In the genomic region with DNA sequence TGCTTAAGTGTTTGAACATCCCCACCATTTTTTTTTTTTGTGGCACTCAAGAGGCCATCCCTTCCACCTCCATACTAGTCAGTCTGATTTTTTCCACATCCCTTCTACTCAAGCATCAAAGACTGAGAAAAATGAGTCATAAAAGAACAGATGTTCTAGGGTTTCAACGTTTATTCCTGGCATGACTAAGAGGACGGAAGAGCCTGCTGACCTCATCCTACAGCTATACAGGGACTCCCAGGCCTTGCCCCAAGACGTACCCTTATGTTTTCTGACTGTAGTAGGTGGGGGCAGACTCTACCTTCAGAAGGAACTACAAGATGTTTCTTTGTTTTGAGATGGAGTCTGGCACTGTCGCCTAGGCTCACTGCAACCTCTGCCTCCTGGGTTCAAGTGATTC, we compare ENCODE assay signal across 1 cellular context.
A peak's percentile ranks its signal among the peaks of the same experiment; 100 is the strongest.
TF ChIP-seq lines count a peak whose summit lies in the region.

No MANE protein-coding gene starts in this region.

TF ChIP-seq in HEK293, 187 proteins besides CTCF, POLR2A, EP300 and RAD21 (continued from another document and continues in another):
- TF ChIP-seq, protein P1, sequence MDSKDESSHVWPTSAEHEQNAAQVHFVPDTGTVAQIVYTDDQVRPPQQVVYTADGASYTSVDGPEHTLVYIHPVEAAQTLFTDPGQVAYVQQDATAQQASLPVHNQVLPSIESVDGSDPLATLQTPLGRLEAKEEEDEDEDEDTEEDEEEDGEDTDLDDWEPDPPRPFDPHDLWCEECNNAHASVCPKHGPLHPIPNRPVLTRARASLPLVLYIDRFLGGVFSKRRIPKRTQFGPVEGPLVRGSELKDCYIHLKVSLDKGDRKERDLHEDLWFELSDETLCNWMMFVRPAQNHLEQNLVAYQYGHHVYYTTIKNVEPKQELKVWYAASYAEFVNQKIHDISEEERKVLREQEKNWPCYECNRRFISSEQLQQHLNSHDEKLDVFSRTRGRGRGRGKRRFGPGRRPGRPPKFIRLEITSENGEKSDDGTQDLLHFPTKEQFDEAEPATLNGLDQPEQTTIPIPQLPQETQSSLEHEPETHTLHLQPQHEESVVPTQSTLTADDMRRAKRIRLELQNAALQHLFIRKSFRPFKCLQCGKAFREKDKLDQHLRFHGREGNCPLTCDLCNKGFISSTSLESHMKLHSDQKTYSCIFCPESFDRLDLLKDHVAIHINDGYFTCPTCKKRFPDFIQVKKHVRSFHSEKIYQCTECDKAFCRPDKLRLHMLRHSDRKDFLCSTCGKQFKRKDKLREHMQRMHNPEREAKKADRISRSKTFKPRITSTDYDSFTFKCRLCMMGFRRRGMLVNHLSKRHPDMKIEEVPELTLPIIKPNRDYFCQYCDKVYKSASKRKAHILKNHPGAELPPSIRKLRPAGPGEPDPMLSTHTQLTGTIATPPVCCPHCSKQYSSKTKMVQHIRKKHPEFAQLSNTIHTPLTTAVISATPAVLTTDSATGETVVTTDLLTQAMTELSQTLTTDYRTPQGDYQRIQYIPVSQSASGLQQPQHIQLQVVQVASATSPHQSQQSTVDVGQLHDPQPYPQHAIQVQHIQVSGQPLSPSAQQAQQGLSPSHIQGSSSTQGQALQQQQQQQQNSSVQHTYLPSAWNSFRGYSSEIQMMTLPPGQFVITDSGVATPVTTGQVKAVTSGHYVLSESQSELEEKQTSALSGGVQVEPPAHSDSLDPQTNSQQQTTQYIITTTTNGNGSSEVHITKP (tag by site-specific recombination; IDR thresholded peaks at IDR 0.05): no peak
- TF ChIP-seq ZNF561 (tag by site-specific recombination; IDR thresholded peaks at IDR 0.05; ENCODE audit: borderline replicate concordance) (no peak), ZBTB20 (tag by site-specific recombination; IDR thresholded peaks at IDR 0.05) (peak; percentile 21; the same call in 1 of the 2 replicates), KLF10 (tag by site-specific recombination; IDR thresholded peaks at IDR 0.05) (peak; percentile 70), SCRT1 (tag by site-specific recombination; IDR thresholded peaks at IDR 0.05; ENCODE audit: borderline replicate concordance) (no peak), ZNF121 (tag by site-specific recombination; IDR thresholded peaks at IDR 0.05) (no peak), ZNF341 (tag by site-specific recombination; IDR thresholded peaks at IDR 0.05; ENCODE audit: low read depth) (peak; percentile 68), ZNF140 (tag by site-specific recombination; IDR thresholded peaks at IDR 0.05) (no peak), ZNF202 (tag by site-specific recombination; IDR thresholded peaks at IDR 0.05; ENCODE audit: borderline replicate concordance) (no peak), KLF16 (tag by site-specific recombination; IDR thresholded peaks at IDR 0.05) (no peak), REPIN1 (tag by site-specific recombination; IDR thresholded peaks at IDR 0.05; ENCODE audit: low read depth) (no peak), ZSCAN16 (tag by site-specific recombination; IDR thresholded peaks at IDR 0.05) (no peak), ZNF335 (tag by site-specific recombination; conservative IDR thresholded peaks at IDR 0.05) (peak; percentile 47), ZFP37 (tag by site-specific recombination; IDR thresholded peaks at IDR 0.05) (0 out of 2 replicates have a peak, but pooled peaks have one; percentile 35), ZNF223 (tag by site-specific recombination; IDR thresholded peaks at IDR 0.05) (no peak), ZNF629 (tag by site-specific recombination; IDR thresholded peaks at IDR 0.05) (peak; percentile 85), ZNF585B (tag by site-specific recombination; IDR thresholded peaks at IDR 0.05) (no peak), ZNF514 (tag by site-specific recombination; IDR thresholded peaks at IDR 0.05) (no peak), ZNF138 (tag by site-specific recombination; IDR thresholded peaks at IDR 0.05; ENCODE audit: borderline replicate concordance) (no peak), BCL11B (tag by site-specific recombination; IDR thresholded peaks at IDR 0.05; ENCODE audit: low read depth) (no peak), ZNF830 (tag by site-specific recombination; IDR thresholded peaks at IDR 0.05; ENCODE audit: low read depth) (no peak), ZNF768 (tag by site-specific recombination; IDR thresholded peaks at IDR 0.05) (no peak), ZNF792 (tag by site-specific recombination; IDR thresholded peaks at IDR 0.05) (no peak), ZNF621 (tag by site-specific recombination; IDR thresholded peaks at IDR 0.05) (no peak), ZNF558 (tag by site-specific recombination; IDR thresholded peaks at IDR 0.05) (peak; percentile 60; the same call in 1 of the 2 replicates), YY1 (tag by site-specific recombination; IDR thresholded peaks at IDR 0.05) (no peak), SALL2 (tag by site-specific recombination; IDR thresholded peaks at IDR 0.05; ENCODE audit: borderline replicate concordance) (no peak)
- TF ChIP-seq, protein P2, sequence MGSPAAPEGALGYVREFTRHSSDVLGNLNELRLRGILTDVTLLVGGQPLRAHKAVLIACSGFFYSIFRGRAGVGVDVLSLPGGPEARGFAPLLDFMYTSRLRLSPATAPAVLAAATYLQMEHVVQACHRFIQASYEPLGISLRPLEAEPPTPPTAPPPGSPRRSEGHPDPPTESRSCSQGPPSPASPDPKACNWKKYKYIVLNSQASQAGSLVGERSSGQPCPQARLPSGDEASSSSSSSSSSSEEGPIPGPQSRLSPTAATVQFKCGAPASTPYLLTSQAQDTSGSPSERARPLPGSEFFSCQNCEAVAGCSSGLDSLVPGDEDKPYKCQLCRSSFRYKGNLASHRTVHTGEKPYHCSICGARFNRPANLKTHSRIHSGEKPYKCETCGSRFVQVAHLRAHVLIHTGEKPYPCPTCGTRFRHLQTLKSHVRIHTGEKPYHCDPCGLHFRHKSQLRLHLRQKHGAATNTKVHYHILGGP (tag by site-specific recombination; IDR thresholded peaks at IDR 0.05): no peak
- TF ChIP-seq, protein P3, sequence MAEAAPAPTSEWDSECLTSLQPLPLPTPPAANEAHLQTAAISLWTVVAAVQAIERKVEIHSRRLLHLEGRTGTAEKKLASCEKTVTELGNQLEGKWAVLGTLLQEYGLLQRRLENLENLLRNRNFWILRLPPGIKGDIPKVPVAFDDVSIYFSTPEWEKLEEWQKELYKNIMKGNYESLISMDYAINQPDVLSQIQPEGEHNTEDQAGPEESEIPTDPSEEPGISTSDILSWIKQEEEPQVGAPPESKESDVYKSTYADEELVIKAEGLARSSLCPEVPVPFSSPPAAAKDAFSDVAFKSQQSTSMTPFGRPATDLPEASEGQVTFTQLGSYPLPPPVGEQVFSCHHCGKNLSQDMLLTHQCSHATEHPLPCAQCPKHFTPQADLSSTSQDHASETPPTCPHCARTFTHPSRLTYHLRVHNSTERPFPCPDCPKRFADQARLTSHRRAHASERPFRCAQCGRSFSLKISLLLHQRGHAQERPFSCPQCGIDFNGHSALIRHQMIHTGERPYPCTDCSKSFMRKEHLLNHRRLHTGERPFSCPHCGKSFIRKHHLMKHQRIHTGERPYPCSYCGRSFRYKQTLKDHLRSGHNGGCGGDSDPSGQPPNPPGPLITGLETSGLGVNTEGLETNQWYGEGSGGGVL (tag by site-specific recombination; IDR thresholded peaks at IDR 0.05): no peak
- TF ChIP-seq, protein P4, sequence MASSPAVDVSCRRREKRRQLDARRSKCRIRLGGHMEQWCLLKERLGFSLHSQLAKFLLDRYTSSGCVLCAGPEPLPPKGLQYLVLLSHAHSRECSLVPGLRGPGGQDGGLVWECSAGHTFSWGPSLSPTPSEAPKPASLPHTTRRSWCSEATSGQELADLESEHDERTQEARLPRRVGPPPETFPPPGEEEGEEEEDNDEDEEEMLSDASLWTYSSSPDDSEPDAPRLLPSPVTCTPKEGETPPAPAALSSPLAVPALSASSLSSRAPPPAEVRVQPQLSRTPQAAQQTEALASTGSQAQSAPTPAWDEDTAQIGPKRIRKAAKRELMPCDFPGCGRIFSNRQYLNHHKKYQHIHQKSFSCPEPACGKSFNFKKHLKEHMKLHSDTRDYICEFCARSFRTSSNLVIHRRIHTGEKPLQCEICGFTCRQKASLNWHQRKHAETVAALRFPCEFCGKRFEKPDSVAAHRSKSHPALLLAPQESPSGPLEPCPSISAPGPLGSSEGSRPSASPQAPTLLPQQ (tag by site-specific recombination; IDR thresholded peaks at IDR 0.05): 0 out of 2 replicates have a peak, but pooled peaks have one; percentile 28
- TF ChIP-seq, protein P5, sequence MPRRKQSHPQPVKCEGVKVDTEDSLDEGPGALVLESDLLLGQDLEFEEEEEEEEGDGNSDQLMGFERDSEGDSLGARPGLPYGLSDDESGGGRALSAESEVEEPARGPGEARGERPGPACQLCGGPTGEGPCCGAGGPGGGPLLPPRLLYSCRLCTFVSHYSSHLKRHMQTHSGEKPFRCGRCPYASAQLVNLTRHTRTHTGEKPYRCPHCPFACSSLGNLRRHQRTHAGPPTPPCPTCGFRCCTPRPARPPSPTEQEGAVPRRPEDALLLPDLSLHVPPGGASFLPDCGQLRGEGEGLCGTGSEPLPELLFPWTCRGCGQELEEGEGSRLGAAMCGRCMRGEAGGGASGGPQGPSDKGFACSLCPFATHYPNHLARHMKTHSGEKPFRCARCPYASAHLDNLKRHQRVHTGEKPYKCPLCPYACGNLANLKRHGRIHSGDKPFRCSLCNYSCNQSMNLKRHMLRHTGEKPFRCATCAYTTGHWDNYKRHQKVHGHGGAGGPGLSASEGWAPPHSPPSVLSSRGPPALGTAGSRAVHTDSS (tag by site-specific recombination; IDR thresholded peaks at IDR 0.05): no peak
- TF ChIP-seq, protein P6, sequence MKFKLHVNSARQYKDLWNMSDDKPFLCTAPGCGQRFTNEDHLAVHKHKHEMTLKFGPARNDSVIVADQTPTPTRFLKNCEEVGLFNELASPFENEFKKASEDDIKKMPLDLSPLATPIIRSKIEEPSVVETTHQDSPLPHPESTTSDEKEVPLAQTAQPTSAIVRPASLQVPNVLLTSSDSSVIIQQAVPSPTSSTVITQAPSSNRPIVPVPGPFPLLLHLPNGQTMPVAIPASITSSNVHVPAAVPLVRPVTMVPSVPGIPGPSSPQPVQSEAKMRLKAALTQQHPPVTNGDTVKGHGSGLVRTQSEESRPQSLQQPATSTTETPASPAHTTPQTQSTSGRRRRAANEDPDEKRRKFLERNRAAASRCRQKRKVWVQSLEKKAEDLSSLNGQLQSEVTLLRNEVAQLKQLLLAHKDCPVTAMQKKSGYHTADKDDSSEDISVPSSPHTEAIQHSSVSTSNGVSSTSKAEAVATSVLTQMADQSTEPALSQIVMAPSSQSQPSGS (tag by site-specific recombination; IDR thresholded peaks at IDR 0.05; ENCODE audit: low read depth): no peak
- TF ChIP-seq, protein P7, sequence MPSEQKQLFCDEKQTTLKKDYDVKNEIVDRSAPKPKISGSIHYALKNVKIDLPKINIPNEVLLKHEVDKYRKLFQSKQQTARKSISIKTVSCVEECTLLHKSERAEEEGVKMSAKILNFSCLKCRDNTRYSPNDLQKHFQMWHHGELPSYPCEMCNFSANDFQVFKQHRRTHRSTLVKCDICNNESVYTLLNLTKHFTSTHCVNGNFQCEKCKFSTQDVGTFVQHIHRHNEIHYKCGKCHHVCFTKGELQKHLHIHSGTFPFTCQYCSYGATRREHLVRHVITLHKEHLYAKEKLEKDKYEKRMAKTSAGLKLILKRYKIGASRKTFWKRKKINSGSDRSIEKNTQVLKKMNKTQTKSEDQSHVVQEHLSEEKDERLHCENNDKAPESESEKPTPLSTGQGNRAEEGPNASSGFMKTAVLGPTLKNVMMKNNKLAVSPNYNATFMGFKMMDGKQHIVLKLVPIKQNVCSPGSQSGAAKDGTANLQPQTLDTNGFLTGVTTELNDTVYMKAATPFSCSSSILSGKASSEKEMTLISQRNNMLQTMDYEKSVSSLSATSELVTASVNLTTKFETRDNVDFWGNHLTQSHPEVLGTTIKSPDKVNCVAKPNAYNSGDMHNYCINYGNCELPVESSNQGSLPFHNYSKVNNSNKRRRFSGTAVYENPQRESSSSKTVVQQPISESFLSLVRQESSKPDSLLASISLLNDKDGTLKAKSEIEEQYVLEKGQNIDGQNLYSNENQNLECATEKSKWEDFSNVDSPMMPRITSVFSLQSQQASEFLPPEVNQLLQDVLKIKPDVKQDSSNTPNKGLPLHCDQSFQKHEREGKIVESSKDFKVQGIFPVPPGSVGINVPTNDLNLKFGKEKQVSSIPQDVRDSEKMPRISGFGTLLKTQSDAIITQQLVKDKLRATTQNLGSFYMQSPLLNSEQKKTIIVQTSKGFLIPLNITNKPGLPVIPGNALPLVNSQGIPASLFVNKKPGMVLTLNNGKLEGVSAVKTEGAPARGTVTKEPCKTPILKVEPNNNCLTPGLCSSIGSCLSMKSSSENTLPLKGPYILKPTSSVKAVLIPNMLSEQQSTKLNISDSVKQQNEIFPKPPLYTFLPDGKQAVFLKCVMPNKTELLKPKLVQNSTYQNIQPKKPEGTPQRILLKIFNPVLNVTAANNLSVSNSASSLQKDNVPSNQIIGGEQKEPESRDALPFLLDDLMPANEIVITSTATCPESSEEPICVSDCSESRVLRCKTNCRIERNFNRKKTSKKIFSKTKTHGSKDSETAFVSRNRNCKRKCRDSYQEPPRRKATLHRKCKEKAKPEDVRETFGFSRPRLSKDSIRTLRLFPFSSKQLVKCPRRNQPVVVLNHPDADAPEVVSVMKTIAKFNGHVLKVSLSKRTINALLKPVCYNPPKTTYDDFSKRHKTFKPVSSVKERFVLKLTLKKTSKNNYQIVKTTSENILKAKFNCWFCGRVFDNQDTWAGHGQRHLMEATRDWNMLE (tag by site-specific recombination; conservative IDR thresholded peaks at IDR 0.05; ENCODE audit: low read depth): no peak
- TF ChIP-seq, protein P8, sequence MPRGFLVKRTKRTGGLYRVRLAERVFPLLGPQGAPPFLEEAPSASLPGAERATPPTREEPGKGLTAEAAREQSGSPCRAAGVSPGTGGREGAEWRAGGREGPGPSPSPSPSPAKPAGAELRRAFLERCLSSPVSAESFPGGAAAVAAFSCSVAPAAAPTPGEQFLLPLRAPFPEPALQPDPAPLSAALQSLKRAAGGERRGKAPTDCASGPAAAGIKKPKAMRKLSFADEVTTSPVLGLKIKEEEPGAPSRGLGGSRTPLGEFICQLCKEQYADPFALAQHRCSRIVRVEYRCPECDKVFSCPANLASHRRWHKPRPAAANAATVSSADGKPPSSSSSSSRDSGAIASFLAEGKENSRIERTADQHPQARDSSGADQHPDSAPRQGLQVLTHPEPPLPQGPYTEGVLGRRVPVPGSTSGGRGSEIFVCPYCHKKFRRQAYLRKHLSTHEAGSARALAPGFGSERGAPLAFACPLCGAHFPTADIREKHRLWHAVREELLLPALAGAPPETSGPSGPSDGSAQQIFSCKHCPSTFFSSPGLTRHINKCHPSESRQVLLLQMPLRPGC (tag by site-specific recombination; IDR thresholded peaks at IDR 0.05): no peak
- TF ChIP-seq, protein P9, sequence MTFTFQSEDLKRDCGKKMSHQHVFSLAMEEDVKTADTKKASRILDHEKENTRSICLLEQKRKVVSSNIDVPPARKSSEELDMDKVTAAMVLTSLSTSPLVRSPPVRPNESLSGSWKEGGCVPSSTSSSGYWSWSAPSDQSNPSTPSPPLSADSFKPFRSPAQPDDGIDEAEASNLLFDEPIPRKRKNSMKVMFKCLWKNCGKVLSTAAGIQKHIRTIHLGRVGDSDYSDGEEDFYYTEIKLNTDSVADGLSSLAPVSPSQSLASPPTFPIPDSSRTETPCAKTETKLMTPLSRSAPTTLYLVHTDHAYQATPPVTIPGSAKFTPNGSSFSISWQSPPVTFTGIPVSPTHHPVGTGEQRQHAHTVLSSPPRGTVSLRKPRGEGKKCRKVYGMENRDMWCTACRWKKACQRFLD (tag by site-specific recombination; IDR thresholded peaks at IDR 0.05): no peak
- TF ChIP-seq, protein P10, sequence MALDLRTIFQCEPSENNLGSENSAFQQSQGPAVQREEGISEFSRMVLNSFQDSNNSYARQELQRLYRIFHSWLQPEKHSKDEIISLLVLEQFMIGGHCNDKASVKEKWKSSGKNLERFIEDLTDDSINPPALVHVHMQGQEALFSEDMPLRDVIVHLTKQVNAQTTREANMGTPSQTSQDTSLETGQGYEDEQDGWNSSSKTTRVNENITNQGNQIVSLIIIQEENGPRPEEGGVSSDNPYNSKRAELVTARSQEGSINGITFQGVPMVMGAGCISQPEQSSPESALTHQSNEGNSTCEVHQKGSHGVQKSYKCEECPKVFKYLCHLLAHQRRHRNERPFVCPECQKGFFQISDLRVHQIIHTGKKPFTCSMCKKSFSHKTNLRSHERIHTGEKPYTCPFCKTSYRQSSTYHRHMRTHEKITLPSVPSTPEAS (tag by site-specific recombination; IDR thresholded peaks at IDR 0.05): no peak
